1 cellular context compared by ENCODE assay signal in the genomic region with DNA sequence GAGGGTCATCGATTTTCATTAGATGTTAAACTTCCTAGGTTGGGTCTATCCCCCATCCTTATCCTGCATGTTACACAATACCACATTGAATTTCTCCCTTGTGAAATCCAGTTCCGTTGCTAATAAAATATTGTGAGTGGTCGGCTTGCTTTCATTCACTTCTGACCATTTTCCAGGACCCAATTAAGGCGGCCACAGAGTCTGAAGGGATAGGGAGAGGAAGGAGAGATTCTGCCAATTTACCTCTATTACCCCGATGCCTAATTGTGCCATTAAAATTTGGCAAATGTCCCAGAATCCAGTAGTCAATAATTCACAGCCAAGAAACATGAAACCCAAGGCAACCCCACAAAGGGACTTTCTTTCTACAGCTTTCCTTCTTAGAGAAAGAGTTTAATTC.
TF ChIP-seq lines count a peak whose summit lies in the region.

No MANE protein-coding gene starts in this region.

TF ChIP-seq in WTC11, 78 proteins besides CTCF, POLR2A, EP300 and RAD21 (continued from another document):
- TF ChIP-seq ZNF532 (CRISPR knock-in tag; IDR thresholded peaks at IDR 0.05; ENCODE audit: borderline replicate concordance) (no peak), ATF6 (CRISPR knock-in tag; IDR thresholded peaks at IDR 0.05) (no peak), TCF7 (CRISPR knock-in tag; IDR thresholded peaks at IDR 0.05; ENCODE audit: low read depth) (no peak), E2F5 (CRISPR knock-in tag; IDR thresholded peaks at IDR 0.05) (no peak), OVOL2 (CRISPR knock-in tag; IDR thresholded peaks at IDR 0.05; ENCODE audit: borderline replicate concordance) (no peak), MXD4 (CRISPR knock-in tag; IDR thresholded peaks at IDR 0.05; ENCODE audit: borderline replicate concordance) (no peak), ZNF281 (CRISPR knock-in tag; IDR thresholded peaks at IDR 0.05) (no peak), MAX (CRISPR knock-in tag; IDR thresholded peaks at IDR 0.05) (no peak), ZNF219 (CRISPR knock-in tag; IDR thresholded peaks at IDR 0.05; ENCODE audit: borderline replicate concordance) (no peak)
- TF ChIP-seq, protein P1, sequence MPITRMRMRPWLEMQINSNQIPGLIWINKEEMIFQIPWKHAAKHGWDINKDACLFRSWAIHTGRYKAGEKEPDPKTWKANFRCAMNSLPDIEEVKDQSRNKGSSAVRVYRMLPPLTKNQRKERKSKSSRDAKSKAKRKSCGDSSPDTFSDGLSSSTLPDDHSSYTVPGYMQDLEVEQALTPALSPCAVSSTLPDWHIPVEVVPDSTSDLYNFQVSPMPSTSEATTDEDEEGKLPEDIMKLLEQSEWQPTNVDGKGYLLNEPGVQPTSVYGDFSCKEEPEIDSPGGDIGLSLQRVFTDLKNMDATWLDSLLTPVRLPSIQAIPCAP (CRISPR knock-in tag; IDR thresholded peaks at IDR 0.05): no peak
- TF ChIP-seq, protein P2, sequence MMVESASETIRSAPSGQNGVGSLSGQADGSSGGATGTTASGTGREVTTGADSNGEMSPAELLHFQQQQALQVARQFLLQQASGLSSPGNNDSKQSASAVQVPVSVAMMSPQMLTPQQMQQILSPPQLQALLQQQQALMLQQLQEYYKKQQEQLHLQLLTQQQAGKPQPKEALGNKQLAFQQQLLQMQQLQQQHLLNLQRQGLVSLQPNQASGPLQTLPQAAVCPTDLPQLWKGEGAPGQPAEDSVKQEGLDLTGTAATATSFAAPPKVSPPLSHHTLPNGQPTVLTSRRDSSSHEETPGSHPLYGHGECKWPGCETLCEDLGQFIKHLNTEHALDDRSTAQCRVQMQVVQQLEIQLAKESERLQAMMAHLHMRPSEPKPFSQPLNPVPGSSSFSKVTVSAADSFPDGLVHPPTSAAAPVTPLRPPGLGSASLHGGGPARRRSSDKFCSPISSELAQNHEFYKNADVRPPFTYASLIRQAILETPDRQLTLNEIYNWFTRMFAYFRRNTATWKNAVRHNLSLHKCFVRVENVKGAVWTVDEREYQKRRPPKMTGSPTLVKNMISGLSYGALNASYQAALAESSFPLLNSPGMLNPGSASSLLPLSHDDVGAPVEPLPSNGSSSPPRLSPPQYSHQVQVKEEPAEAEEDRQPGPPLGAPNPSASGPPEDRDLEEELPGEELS (CRISPR knock-in tag; IDR thresholded peaks at IDR 0.05): no peak
